Comparison of ENCODE assay signal across 29 cellular contexts in genomic region chr11:70930215-70930614, GRCh38.
"Had no signal": no experiment of that assay in that cellular context is flagged by ENCODE, and none has a peak within 500 bp of the region (broad histone marks: within the 10 kb centered on the region; RNA-seq: fewer than 3 reads in every experiment).

No MANE protein-coding gene starts in this region.

- H3K9me3 Mint-ChIP-seq: dendritic cell treated with granulocyte-macrophage colony-stimulating factor and Interleukin-4, amounts not matched to agents 40 ng/mL and 50 ng/mL, for 4 days had no signal

- H3K9me3 ChIP-seq: colonic mucosa, esophagus muscularis mucosa, esophagus squamous epithelium, gastrocnemius medialis, gastroesophageal sphincter had no signal

- H3K4me3 Mint-ChIP-seq: dendritic cell treated with granulocyte-macrophage colony-stimulating factor and Interleukin-4, amounts not matched to agents 40 ng/mL and 50 ng/mL, for 4 days; effector memory CD8-positive, alpha-beta T cell; endodermal cell had no signal

- H3K4me1 ChIP-seq: colonic mucosa, esophagus muscularis mucosa, esophagus squamous epithelium, foreskin keratinocyte, gastrocnemius medialis, gastroesophageal sphincter, heart left ventricle, heart right ventricle had no signal

- H3K27me3 ChIP-seq: colonic mucosa, esophagus muscularis mucosa, foreskin keratinocyte, gastroesophageal sphincter had no signal

- H3K27ac ChIP-seq: colonic mucosa, coronary artery, dorsolateral prefrontal cortex, epithelial cell of prostate, esophagus muscularis mucosa, esophagus squamous epithelium, foreskin keratinocyte, gastrocnemius medialis, gastroesophageal sphincter, heart left ventricle, heart right ventricle had no signal

- FAIRE-seq: colon, endometrium, endothelial cell of umbilical vein, frontal cortex had no signal

- H3K4me3 ChIP-seq: colonic mucosa, coronary artery, dorsolateral prefrontal cortex, esophagus muscularis mucosa, esophagus squamous epithelium, gastrocnemius medialis, gastroesophageal sphincter, heart left ventricle, heart right ventricle had no signal

- H3K27ac Mint-ChIP-seq: dendritic cell treated with granulocyte-macrophage colony-stimulating factor and Interleukin-4, amounts not matched to agents 40 ng/mL and 50 ng/mL, for 4 days; effector memory CD8-positive, alpha-beta T cell; endodermal cell had no signal

- H3K36me3 ChIP-seq: colonic mucosa, esophagus muscularis mucosa, esophagus squamous epithelium, gastrocnemius medialis, gastroesophageal sphincter, heart left ventricle, heart right ventricle had no signal

- DNase-seq: colonic mucosa; cortex of kidney; dermis blood vessel endothelial cell; dorsolateral prefrontal cortex; effector CD4-positive, alpha-beta T cell; effector CD8-positive, alpha-beta T cell; effector memory CD4-positive, alpha-beta T cell; effector memory CD8-positive, alpha-beta T cell; endodermal cell; erythroblast; esophagus squamous epithelium; foreskin fibroblast; foreskin keratinocyte; foreskin melanocyte; gastrocnemius medialis; glutamatergic neuron; head of caudate nucleus; heart left ventricle; heart right ventricle had no signal

- ATAC-seq: effector memory CD8-positive, alpha-beta T cell; esophagus mucosa; foreskin keratinocyte; gastrocnemius medialis; gastroesophageal sphincter; heart left ventricle; heart right ventricle had no signal

- H3K27me3 Mint-ChIP-seq: dendritic cell treated with granulocyte-macrophage colony-stimulating factor and Interleukin-4, amounts not matched to agents 40 ng/mL and 50 ng/mL, for 4 days had no signal
